ENCODE assay signal across 8 cellular contexts in genomic region chr19:1478934-1479707, GRCh38.
A peak's percentile ranks its signal among the peaks of the same experiment; 100 is the strongest.
DNase-seq lines count a peak whose midpoint lies in the region; ATAC-seq and TF ChIP-seq lines count a peak whose summit lies in the region.

Gene C19orf25 (minus strand): TSS chr19:1479215. CDS start chr19:1478903, 312 bp downstream.

- peak; percentile 88 for TF ChIP-seq POLR2A in GM18951 (IDR thresholded peaks at IDR 0.05; ENCODE audit: extremely low read depth, insufficient read depth, insufficient read length)

- peak; percentile 97 for DNase-seq in AG08395 (ENCODE audit: low spot score)
- peak; percentile 88 for DNase-seq in NCI-H446 treated with DMSO at 0.1 percent for 48 hours (lab: John Stamatoyannopoulos, UW)
- DNase-seq in activated CD4-positive, CD25-positive, alpha-beta regulatory T cell treated with anti-CD3 and anti-CD28 coated beads, Interleukin-2, amount 50 U/mL, for 16 hours (ENCODE audit: low read depth, low spot score): peak; percentile 84
- peak; percentile 86 for DNase-seq in central memory CD4-positive, alpha-beta T cell
- peak; percentile 97 for DNase-seq in islet precursor cell
- DNase-seq in stimulated activated CD4-positive, alpha-beta T cell treated with anti-CD3 and anti-CD28 coated beads, Interleukin-12 subunit alpha, Interleukin-12 subunit beta, amount 100 ng/mL, for 4 hours: peak; percentile 91

- in situ Hi-C loops in GM18951 (cut with MboI; ENCODE audit: low sequenced_read_pairs, unreplicated experiment): no loop called here

- peak; percentile 85 for ATAC-seq in HG03196 (IDR thresholded peaks at IDR 0.05; ENCODE audit: unreplicated experiment)

Comparison
In these comparisons a context has a peak if more than half of its experiments do, and no peak if none do; other contexts are left out.
1. Peak in every context shown above with its lines: DNase-seq and ATAC-seq.